20 cellular contexts compared by ENCODE assay signal in genomic region chr2:230682546-230682945, GRCh38. TPM values are rescaled to one million over a fixed set of nuclear protein-coding genes. Genes with fewer than 3 reads are reported as not detected.
DNase-seq lines count a peak whose midpoint lies in the region; ATAC-seq, FAIRE-seq and TF ChIP-seq lines count a peak whose summit lies in the region.
"Had no signal": no experiment of that assay in that cellular context is flagged by ENCODE, and none has a peak within 500 bp of the region (broad histone marks: within the 10 kb centered on the region; RNA-seq: fewer than 3 reads in every experiment).

No MANE protein-coding gene starts in this region.

- no peak overlapping the region for H3K4me2 ChIP-seq in IMR-90 (ENCODE audit: low read depth, low read length)
- H3K4me2 ChIP-seq: BLaER1 had no signal

- DNase-seq in IMR-90 (no peak), bronchial epithelial cell (ENCODE audit: low read depth) (no peak), foreskin keratinocyte (no peak), NOMO-1 (lab: John Stamatoyannopoulos, UW; ENCODE audit: unreplicated experiment in 2 of 2) (no peak), DMS153 (lab: John Stamatoyannopoulos, UW) (no peak), cerebellar cortex (ENCODE audit: low spot score) (no peak)
- DNase-seq: Caco-2; CD4-positive, CD25-positive, alpha-beta regulatory T cell; CD8-positive, alpha-beta T cell; DMS79; EL; GF-D8; GM23248; H9; HFFc6 had no signal

- no peak overlapping the region for H3K56ac ChIP-seq in IMR-90 (ENCODE audit: extremely low read depth, insufficient read depth, low read length)

- H3K27me3 ChIP-seq in IMR-90 (ENCODE audit: control insufficient read depth, insufficient read depth, low read length) = no peaks in the 10 kb centered on the region
- H3K27me3 ChIP-seq in bronchial epithelial cell (ENCODE audit: control insufficient read depth, insufficient read depth, low read length) = no peaks in the 10 kb centered on the region
- H3K27me3 ChIP-seq in foreskin keratinocyte = no peaks in the 10 kb centered on the region
- H3K27me3 ChIP-seq: BLaER1 had no signal

- H3K79me1 ChIP-seq in IMR-90 (ENCODE audit: low read depth in 1 of 2, low read length in 2 of 2) = 0 out of 4 replicates have a peak, but pooled peaks cover 0 to 3% of the 10 kb centered on the region in 2 experiments

- ATAC-seq in IMR-90 (ENCODE audit: low read depth) (no peak), foreskin keratinocyte (no peak)
- ATAC-seq: CD8-positive, alpha-beta T cell; HCT116 had no signal

- H3K14ac ChIP-seq in IMR-90 (replicated peaks; ENCODE audit: low read depth, low read length) = no peak overlapping the region

- H3K27ac ChIP-seq in IMR-90 (ENCODE audit: insufficient read depth, low read length) (no peak overlapping the region), foreskin keratinocyte (peak overlapping the region; percentile 81)
- H3K27ac ChIP-seq: BLaER1, C4-2B, GM23248 had no signal

- intact Hi-C loops in IMR-90 (cut with micrococcal nuclease) = no loop called here

- no peak overlapping the region for H3K23ac ChIP-seq in IMR-90 (ENCODE audit: low read depth, low read length)

- H2AK9ac ChIP-seq in IMR-90 (replicated peaks; ENCODE audit: low read depth, low read length, poor library complexity) = no peak overlapping the region

- FAIRE-seq in bronchial epithelial cell (lab: Jason Lieb, UNC) = peak; percentile 75
- FAIRE-seq: GM12891, GM18507 had no signal

- H3K4me3 ChIP-seq in IMR-90 (ENCODE audit: insufficient read depth, low read depth, low read length) (no peak overlapping the region), bronchial epithelial cell (ENCODE audit: low read depth, low read length) (no peak overlapping the region)
- H3K4me3 ChIP-seq: BLaER1, GM23248 had no signal

- no peak for TF ChIP-seq RAD21 in IMR-90 (IDR thresholded peaks at IDR 0.05; ENCODE audit: low read length)

- TF ChIP-seq CTCF in IMR-90 (conservative IDR thresholded peaks at IDR 0.05; ENCODE audit: low read depth, low read length) = no peak
- TF ChIP-seq CTCF in bronchial epithelial cell (IDR thresholded peaks at IDR 0.05; ENCODE audit: insufficient read depth, low read length, severe bottlenecking) = no peak
- TF ChIP-seq CTCF in foreskin keratinocyte (conservative IDR thresholded peaks at IDR 0.05) = no peak

- H2AFZ ChIP-seq in IMR-90 (replicated peaks; ENCODE audit: low read length, poor library complexity) = no peak overlapping the region
- H2AFZ ChIP-seq: GM23248 had no signal

- peak overlapping the region; percentile 83; the same call in 2 of the 3 replicates for H2BK15ac ChIP-seq in IMR-90 (ENCODE audit: low read depth, low read length)

- no peak overlapping the region for H2BK5ac ChIP-seq in IMR-90 (ENCODE audit: low read depth, low read length, poor library complexity, severe bottlenecking)

- H3K18ac ChIP-seq in IMR-90 (ENCODE audit: low read depth, low read length) = no peak overlapping the region

- no peak overlapping the region for H4K5ac ChIP-seq in IMR-90 (ENCODE audit: low read depth, low read length)

- H3K9me1 ChIP-seq in IMR-90 (ENCODE audit: insufficient read depth, low read length) = peaks cover 13% of the 10 kb centered on the region

- H3K36me3 ChIP-seq in IMR-90 (ENCODE audit: control insufficient read depth, insufficient read depth, low read length) (no peaks in the 10 kb centered on the region), bronchial epithelial cell (ENCODE audit: control insufficient read depth, insufficient read depth, low read length) (no peaks in the 10 kb centered on the region)
- H3K36me3 ChIP-seq: BLaER1 had no signal

- no TSS peak for BruUV-seq in IMR-90 (replicated peaks; lab: Mats Ljungman, UMichigan)

- peaks cover 3% of the 10 kb centered on the region for H3K9me3 ChIP-seq in IMR-90 (ENCODE audit: control insufficient read depth, insufficient read depth, low read length)
- H3K9me3 ChIP-seq: Caco-2 had no signal

- H2BK120ac ChIP-seq in IMR-90 (ENCODE audit: low read depth, low read length) = no peak overlapping the region; the same call in 1 of the 2 replicates

- H3K4me1 ChIP-seq in IMR-90 (ENCODE audit: control insufficient read depth, insufficient read depth, low read length) (peaks cover 9% of the 10 kb centered on the region), foreskin keratinocyte (peaks cover 49% of the 10 kb centered on the region)

- CTCF ChIA-PET in IMR-90 (lab: Yijun Ruan, JAX) = no interaction called here

- H3K9ac ChIP-seq in IMR-90 (ENCODE audit: low read depth, low read length) = no peak overlapping the region
- H3K9ac ChIP-seq: BLaER1, GM23248 had no signal

- TF ChIP-seq POLR2A in IMR-90 (IDR thresholded peaks at IDR 0.05; ENCODE audit: low read depth, low read length) = no peak

- POLR2A ChIA-PET in IMR-90 (lab: Charles Lee; ENCODE audit: unreplicated experiment) = no interaction called here

- dilution Hi-C loops in IMR-90 (cut with HindIII; ENCODE audit: low sequenced_read_pairs, unreplicated experiment) = no loop called here

- 0 out of 2 replicates have a peak overlapping the region, but pooled peaks have one; percentile 1 for H2AK5ac ChIP-seq in IMR-90 (ENCODE audit: low read depth, low read length)

- 100% methylated on average over 2 of the region's 3 CpGs; no CpG with 5 or more reads in 1 of the 2 experiments for WGBS in IMR-90 (ENCODE audit: extremely low coverage in 2 of 2, insufficient read length in 1 of 2), 2 experiments

- H3K4ac ChIP-seq in IMR-90 (ENCODE audit: low read depth, low read length) = no peak overlapping the region; the same call in 1 of the 2 replicates

- no peak overlapping the region for H4K91ac ChIP-seq in IMR-90 (ENCODE audit: insufficient read depth, low read depth, low read length)

- in situ Hi-C loops in IMR-90 (cut with MboI; ENCODE audit: low sequenced_read_pairs) = no loop called here

- H2BK20ac ChIP-seq in IMR-90 (ENCODE audit: low read depth, low read length) = no peak overlapping the region

- no peak overlapping the region for H4K8ac ChIP-seq in IMR-90 (ENCODE audit: low read depth in 2 of 2, low read length in 2 of 2)

- no peaks in the 10 kb centered on the region for H4K20me1 ChIP-seq in IMR-90 (ENCODE audit: insufficient read depth, low read length)
- H4K20me1 ChIP-seq: BLaER1 had no signal

TF ChIP-seq in IMR-90, 13 proteins besides CTCF, POLR2A, EP300 and RAD21:
- TF ChIP-seq MAFK (IDR thresholded peaks at IDR 0.05; ENCODE audit: low read depth, low read length) (no peak), ELK1 (IDR thresholded peaks at IDR 0.05; ENCODE audit: borderline replicate concordance, low read depth, low read length) (no peak), CHD1 (IDR thresholded peaks at IDR 0.05; ENCODE audit: low read depth, low read length) (no peak), MAZ (IDR thresholded peaks at IDR 0.05; ENCODE audit: borderline replicate concordance, low read depth, low read length) (no peak), FOS (IDR thresholded peaks at IDR 0.05; ENCODE audit: low read depth, low read length) (no peak), SMC3 (IDR thresholded peaks at IDR 0.05; ENCODE audit: low read depth, low read length) (no peak), RFX5 (IDR thresholded peaks at IDR 0.05; ENCODE audit: low read depth, low read length) (no peak), NFE2L2 (IDR thresholded peaks at IDR 0.05; ENCODE audit: low read depth, low read length) (no peak), MXI1 (IDR thresholded peaks at IDR 0.05; ENCODE audit: borderline replicate concordance, low read depth, low read length) (no peak)
TF ChIP-seq in IMR-90: peak in this region for 0.

RNA-seq across cellular contexts. Expression of gene CAB39, which starts 30.1 kb away (rescaled TPM):
- total RNA-seq in IMR-90 (2012; rRNA removed) = 71.7 and 95.3 TPM in 2 replicates
- polyA plus RNA-seq in IMR-90 (2012; rRNA removed) = 31.3 and 38.2 TPM in 2 replicates
- polyA plus RNA-seq in IMR-90 (2012; cell fraction: cytosol; rRNA removed) = 5.8 and 13.0 TPM in 2 replicates
- polyA plus RNA-seq in IMR-90 (2012; cell fraction: nucleus; rRNA removed; ENCODE audit: low replicate concordance) = 6.4 and 42.5 TPM in 2 replicates
- 75.3 and 87.4 TPM in 2 replicates for total RNA-seq in bronchial epithelial cell
- 179 and 191 TPM in 2 replicates for total RNA-seq in foreskin keratinocyte
- 67.8 and 73.5 TPM in 2 replicates for polyA plus RNA-seq in foreskin keratinocyte
